In genomic region chr2:32064021-32064678, GRCh38 we compare ENCODE assay signal across 8 cellular contexts. TPM values are rescaled to one million over a fixed set of nuclear protein-coding genes. Genes with fewer than 3 reads are reported as not detected.
DNase-seq lines count a peak whose midpoint lies in the region; ATAC-seq, FAIRE-seq and TF ChIP-seq lines count a peak whose summit lies in the region.

No MANE protein-coding gene starts in this region.

- H4K20me1 ChIP-seq in PC-9 (ENCODE audit: insufficient read depth) = peaks cover under 1% of the 10 kb centered on the region
- no peaks in the 10 kb centered on the region for H4K20me1 ChIP-seq in HepG2 (ENCODE audit: insufficient read depth, low read length)

- BruUV-seq in PC-9 (replicated peaks; lab: Mats Ljungman, UMichigan) (no TSS peak), HepG2 (replicated peaks; lab: Mats Ljungman, UMichigan) (no TSS peak)

- FAIRE-seq in HepG2 (lab: Jason Lieb, UNC) = no peak

- H3K27me3 ChIP-seq in PC-9 (ENCODE audit: insufficient read depth, low read depth) (no peaks in the 10 kb centered on the region), HepG2 (ENCODE audit: control insufficient read depth in 1 of 2, insufficient read depth in 2 of 2, low read length in 2 of 2) (no peaks in the 10 kb centered on the region; a peak in 1 of 5 replicates), stomach smooth muscle (ENCODE audit: control insufficient read depth in 1 of 2, insufficient read depth in 2 of 2, low read length in 2 of 2) (no peaks in the 10 kb centered on the region)

- no peaks in the 10 kb centered on the region for H3K9me3 ChIP-seq in PC-9 (ENCODE audit: insufficient read depth, low read depth)
- no peaks in the 10 kb centered on the region for H3K9me3 ChIP-seq in HepG2 (ENCODE audit: low read length)
- H3K9me3 ChIP-seq in stomach smooth muscle (ENCODE audit: control insufficient read depth in 2 of 2, low read length in 2 of 2) = no peaks in the 10 kb centered on the region

- CTCF ChIA-PET in activated CD8-positive, alpha-beta memory T cell treated with anti-CD3 and anti-CD28 coated beads, Interleukin-2, amount 10 ng/mL, durations not matched to agents 7 days and 5 days (lab: Charles Lee) = interaction anchor here (0.6 to 2.9 kb wide), 7 partner anchors 10 to 523 kb away, joined by 3 to 21 read pairs (median 7); partner anchors contain the start of genes DPY30 and SLC30A6
- CTCF ChIA-PET in PC-9 (lab: Charles Lee) = no interaction called here
- CTCF ChIA-PET in HepG2 (lab: Yijun Ruan, JAX; ENCODE audit: low intra/inter-chr PET ratio, low total read pairs) = no interaction called here

- H3K4me3 ChIP-seq in PC-9 (peak overlapping the region; percentile 82), cardiac fibroblast (replicated peaks in 1 of 2; ENCODE audit: low read depth in 2 of 2, low read length in 2 of 2) (peak overlapping the region; percentile 66 to 82), HepG2 (replicated peaks in 1 of 3; ENCODE audit: insufficient read depth in 1 of 3, low read depth in 2 of 3, low read length in 3 of 3) (peak overlapping the region; percentile 64 to 95 (median 87)), stomach smooth muscle (ENCODE audit: low read length in 2 of 2) (peak overlapping the region; percentile 58 to 89)

- TF ChIP-seq RAD21 in HepG2 (CRISPR knock-in tag; IDR thresholded peaks at IDR 0.05) = no peak

- H3K27me3 Mint-ChIP-seq in activated CD8-positive, alpha-beta memory T cell treated with anti-CD3 and anti-CD28 coated beads, Interleukin-2, amount 10 ng/mL, durations not matched to agents 7 days and 5 days = no peaks in the 10 kb centered on the region

- no peak for TF ChIP-seq POLR2A in HepG2 (IDR thresholded peaks at IDR 0.05; ENCODE audit: insufficient read depth in 1 of 2, low read depth in 2 of 2, low read length in 2 of 2)

- ATAC-seq in activated CD8-positive, alpha-beta memory T cell treated with anti-CD3 and anti-CD28 coated beads, Interleukin-2, amount 10 ng/mL, durations not matched to agents 7 days and 5 days = no peak
- peak; percentile 2 for ATAC-seq in HG02840 (IDR thresholded peaks at IDR 0.05; ENCODE audit: low FRiP score, unreplicated experiment)
- peak; percentile 26 for ATAC-seq in HepG2

- no peaks in the 10 kb centered on the region for H3K9me2 ChIP-seq in PC-9 (ENCODE audit: insufficient read depth)

- no peak for TF ChIP-seq EP300 in HepG2 (IDR thresholded peaks at IDR 0.05; ENCODE audit: low read depth in 2 of 2, low read length in 2 of 2)
- TF ChIP-seq EP300 in HepG2 (CRISPR knock-in tag; IDR thresholded peaks at IDR 0.05; ENCODE audit: borderline replicate concordance) = no peak

- peak; percentile 51 for DNase-seq in activated CD8-positive, alpha-beta memory T cell treated with anti-CD3 and anti-CD28 coated beads, Interleukin-2, amount 10 ng/mL, durations not matched to agents 7 days and 5 days
- DNase-seq in activated CD8-positive, alpha-beta memory T cell treated with anti-CD3 and anti-CD28 coated beads for 24 hours = no peak
- DNase-seq in PC-9 = peak in 1 of 2 experiments; percentile 6
- DNase-seq in cardiac fibroblast (ENCODE audit: low read depth in 2 of 2) = peak in 1 of 2 donors; percentile 1
- DNase-seq in HepG2 (ENCODE audit: low spot score) = no peak
- DNase-seq in NCI-H128 (lab: John Stamatoyannopoulos, UW; ENCODE audit: unreplicated experiment) = no peak

- peak overlapping the region; percentile 42; the same call in 1 of the 2 replicates for H3K27ac ChIP-seq in PC-9
- peak overlapping the region; percentile 95 for H3K27ac ChIP-seq in HepG2 (ENCODE audit: extremely low read length, insufficient read depth, low read length)
- peak overlapping the region; percentile 80 for H3K27ac ChIP-seq in stomach smooth muscle (ENCODE audit: low read length)

- H3F3A ChIP-seq in PC-9 (ENCODE audit: insufficient read depth, low read depth) = peaks cover 15% of the 10 kb centered on the region; the same call in 1 of the 2 replicates

- H3K4me2 ChIP-seq in PC-9 (peak overlapping the region; percentile 95), HepG2 (ENCODE audit: low read depth, low read length) (peak overlapping the region; percentile 99)

- no peak for TF ChIP-seq CTCF in PC-9 (conservative IDR thresholded peaks at IDR 0.05)
- no peak for TF ChIP-seq CTCF in cardiac fibroblast (IDR thresholded peaks at IDR 0.05; ENCODE audit: low read depth, low read length)
- no peak for TF ChIP-seq CTCF in HepG2 (CRISPR knock-in tag; IDR thresholded peaks at IDR 0.05)

- H3K36me3 Mint-ChIP-seq in activated CD8-positive, alpha-beta memory T cell treated with anti-CD3 and anti-CD28 coated beads, Interleukin-2, amount 10 ng/mL, durations not matched to agents 7 days and 5 days = peaks cover 5% of the 10 kb centered on the region

- WGBS in HepG2 (ENCODE audit: low lambda C conversion rate) = under 1% methylated on average over 19 of the region's 41 CpGs

- peaks cover 22% of the 10 kb centered on the region for H3K79me2 ChIP-seq in PC-9 (ENCODE audit: low read depth)
- peaks cover 16% of the 10 kb centered on the region for H3K79me2 ChIP-seq in HepG2 (ENCODE audit: insufficient read depth, low read length)

- H3K4me1 ChIP-seq in PC-9 (replicated peaks; ENCODE audit: insufficient read depth) = peaks cover 23% of the 10 kb centered on the region
- H3K4me1 ChIP-seq in HepG2 (ENCODE audit: insufficient read depth, low read length) = peaks cover 31% of the 10 kb centered on the region
- peaks cover 3% of the 10 kb centered on the region for H3K4me1 ChIP-seq in stomach smooth muscle (ENCODE audit: control insufficient read depth, insufficient read depth, low read length)

- intact Hi-C loops in PC-9 (cut with micrococcal nuclease; ENCODE audit: unreplicated experiment) (loop anchor here (5.0 kb wide), 1 partner anchor 293 kb away; the partner anchor contains the start of gene BIRC6), HepG2 (cut with micrococcal nuclease; ENCODE audit: unreplicated experiment) (loop anchor here (5.0 to 10.0 kb wide), 2 partner anchors 139 to 263 kb away; no protein-coding TSS in a partner anchor)

- in situ Hi-C loops in HepG2 (cut with HindIII; ENCODE audit: extremely low pct_ligation_motif_present, low pct_unique_long_range_greater_than_20kb) = no loop called here

- H2AFZ ChIP-seq in PC-9 (peak overlapping the region; percentile 78), HepG2 (ENCODE audit: low read length) (no peak overlapping the region)

- H3K4me3 Mint-ChIP-seq in activated CD8-positive, alpha-beta memory T cell treated with anti-CD3 and anti-CD28 coated beads, Interleukin-2, amount 10 ng/mL, durations not matched to agents 7 days and 5 days = peak overlapping the region; percentile 90

- H3K36me3 ChIP-seq in PC-9 (ENCODE audit: low read depth) = no peaks in the 10 kb centered on the region
- peaks cover 0 to 1% of the 10 kb centered on the region in 2 experiments; a peak in 1 of 5 replicates for H3K36me3 ChIP-seq in HepG2 (replicated peaks in 1 of 2; ENCODE audit: control insufficient read depth in 1 of 2, insufficient read depth in 2 of 2, low read length in 2 of 2)
- peaks cover 0 to 2% of the 10 kb centered on the region in 2 donors for H3K36me3 ChIP-seq in stomach smooth muscle (ENCODE audit: control insufficient read depth in 2 of 2, insufficient read depth in 2 of 2, low read length in 2 of 2)

- H3K9ac ChIP-seq in HepG2 (ENCODE audit: insufficient read depth, low read depth, low read length) (peak overlapping the region; percentile 91), stomach smooth muscle (ENCODE audit: low read length in 2 of 2) (peak overlapping the region; percentile 71 to 74)

- H3K4me1 Mint-ChIP-seq in activated CD8-positive, alpha-beta memory T cell treated with anti-CD3 and anti-CD28 coated beads, Interleukin-2, amount 10 ng/mL, durations not matched to agents 7 days and 5 days = peaks cover 23% of the 10 kb centered on the region

- POLR2A ChIA-PET in PC-9 (lab: Charles Lee; ENCODE audit: unreplicated experiment) (interaction anchor here (0.7 kb wide), 1 partner anchor 18 kb away, joined by 3 read pairs; no protein-coding TSS in a partner anchor), HepG2 (lab: Yijun Ruan, JAX) (interaction anchor here (1.1 to 3.9 kb wide), 13 partner anchors 7 to 359 kb away, joined by 3 to 146 read pairs (median 9); partner anchors contain the start of genes DPY30, MEMO1 and SLC30A6)

- peak overlapping the region; percentile 88 for H3K27ac Mint-ChIP-seq in activated CD8-positive, alpha-beta memory T cell treated with anti-CD3 and anti-CD28 coated beads, Interleukin-2, amount 10 ng/mL, durations not matched to agents 7 days and 5 days

- no peaks in the 10 kb centered on the region for H3K9me3 Mint-ChIP-seq in activated CD8-positive, alpha-beta memory T cell treated with anti-CD3 and anti-CD28 coated beads, Interleukin-2, amount 10 ng/mL, durations not matched to agents 7 days and 5 days (ENCODE audit: low read depth)

RNA-seq across cellular contexts. Expression of gene SPAST, which starts 0.8 kb away (rescaled TPM):
- total RNA-seq in activated CD8-positive, alpha-beta memory T cell treated with anti-CD3 and anti-CD28 coated beads, Interleukin-2, amount 10 ng/mL, durations not matched to agents 7 days and 5 days = 10 to 100 TPM; 17.3 to 20.4 TPM
- total RNA-seq in PC-9 (2021) (17.2 and 19.2 TPM in 2 replicates), HepG2 (2016; rRNA removed; fragmentation: Illumina TruSeq; extraction: Trizol) (40.4 and 41.5 TPM in 2 replicates)
- total RNA-seq in HepG2 (2016; cell fraction: cytosol; rRNA removed; fragmentation: Illumina TruSeq; extraction: Trizol; ENCODE audit: low read depth) = 23.2 and 26.1 TPM in 2 replicates
- 37.5 and 39.9 TPM in 2 replicates for total RNA-seq in HepG2 (2016; cell fraction: insoluble cytoplasmic fraction; rRNA removed; fragmentation: Illumina TruSeq; extraction: Trizol)
- total RNA-seq in HepG2 (2016; cell fraction: membrane; rRNA removed; fragmentation: Illumina TruSeq; extraction: Trizol) = 33.7 and 34.4 TPM in 2 replicates
- total RNA-seq in HepG2 (2016; cell fraction: nucleus; rRNA removed; fragmentation: Illumina TruSeq; extraction: Trizol) = 24.5 and 29.2 TPM in 2 replicates
- polyA plus RNA-seq in HepG2 (2011; rRNA removed) = 8.1 and 11.5 TPM in 2 replicates
- polyA plus RNA-seq in HepG2 (2011; cell fraction: cytosol; rRNA removed) = 4.7 and 7.3 TPM in 2 replicates
- polyA plus RNA-seq in HepG2 (2011; cell fraction: nucleus; rRNA removed) = 3.2 and 3.8 TPM in 2 replicates
- 11.4 and 14.0 TPM in 2 replicates for polyA plus RNA-seq in HepG2 (2012)
- polyA plus RNA-seq in HepG2 (2016; cell fraction: cytosol; fragmentation: Illumina TruSeq; extraction: Trizol; ENCODE audit: low read depth) = 2.0 and 2.8 TPM in 2 replicates
- polyA plus RNA-seq in HepG2 (2016; cell fraction: insoluble cytoplasmic fraction; fragmentation: Illumina TruSeq; extraction: Trizol; ENCODE audit: low read depth) = 20.2 and 21.0 TPM in 2 replicates
- 8.6 and 9.2 TPM in 2 replicates for polyA plus RNA-seq in HepG2 (2016; cell fraction: membrane; fragmentation: Illumina TruSeq; extraction: Trizol; ENCODE audit: low read depth)
- 18.4 and 19.9 TPM in 2 replicates for polyA plus RNA-seq in HepG2 (2016; cell fraction: nucleus; fragmentation: Illumina TruSeq; extraction: Trizol; ENCODE audit: insufficient read depth, low read depth)
- polyA minus RNA-seq in HepG2 (2011; rRNA and poly(A)+ RNA removed; ENCODE audit: low replicate concordance) = 5.2 and 7.0 TPM in 2 replicates
- polyA minus RNA-seq in HepG2 (2011; cell fraction: cytosol; rRNA and poly(A)+ RNA removed) = 22.6 and 33.6 TPM in 2 replicates
- 16.0 and 20.1 TPM in 2 replicates for polyA minus RNA-seq in HepG2 (2011; cell fraction: nucleus; rRNA and poly(A)+ RNA removed)

RNA-seq across cellular contexts. Expression of gene DPY30, which starts 24.5 kb away (rescaled TPM):
- 10 to 100 TPM; 69.9 to 77.8 TPM for total RNA-seq in activated CD8-positive, alpha-beta memory T cell treated with anti-CD3 and anti-CD28 coated beads, Interleukin-2, amount 10 ng/mL, durations not matched to agents 7 days and 5 days
- total RNA-seq in PC-9 (2021) (89.6 and 109 TPM in 2 replicates), HepG2 (2016; rRNA removed; fragmentation: Illumina TruSeq; extraction: Trizol) (118 and 165 TPM in 2 replicates)
- total RNA-seq in HepG2 (2016; cell fraction: cytosol; rRNA removed; fragmentation: Illumina TruSeq; extraction: Trizol; ENCODE audit: low read depth) = 40.1 and 50.6 TPM in 2 replicates
- 124 and 177 TPM in 2 replicates for total RNA-seq in HepG2 (2016; cell fraction: insoluble cytoplasmic fraction; rRNA removed; fragmentation: Illumina TruSeq; extraction: Trizol)
- total RNA-seq in HepG2 (2016; cell fraction: membrane; rRNA removed; fragmentation: Illumina TruSeq; extraction: Trizol) = 59.4 and 69.6 TPM in 2 replicates
- total RNA-seq in HepG2 (2016; cell fraction: nucleus; rRNA removed; fragmentation: Illumina TruSeq; extraction: Trizol) = 49.2 and 53.2 TPM in 2 replicates
- polyA plus RNA-seq in HepG2 (2011; rRNA removed) = 78.9 and 98.1 TPM in 2 replicates
- polyA plus RNA-seq in HepG2 (2011; cell fraction: cytosol; rRNA removed) = 74.9 and 105 TPM in 2 replicates
- 24.3 and 28.3 TPM in 2 replicates for polyA plus RNA-seq in HepG2 (2011; cell fraction: nucleus; rRNA removed)
- polyA plus RNA-seq in HepG2 (2012) = 123 and 125 TPM in 2 replicates
- polyA plus RNA-seq in HepG2 (2016; cell fraction: cytosol; fragmentation: Illumina TruSeq; extraction: Trizol; ENCODE audit: low read depth) = 42.4 and 55.4 TPM in 2 replicates
- 196 and 205 TPM in 2 replicates for polyA plus RNA-seq in HepG2 (2016; cell fraction: insoluble cytoplasmic fraction; fragmentation: Illumina TruSeq; extraction: Trizol; ENCODE audit: low read depth)
- 59.7 and 72.0 TPM in 2 replicates for polyA plus RNA-seq in HepG2 (2016; cell fraction: membrane; fragmentation: Illumina TruSeq; extraction: Trizol; ENCODE audit: low read depth)
- polyA plus RNA-seq in HepG2 (2016; cell fraction: nucleus; fragmentation: Illumina TruSeq; extraction: Trizol; ENCODE audit: insufficient read depth, low read depth) = 83.1 and 84.8 TPM in 2 replicates
- polyA minus RNA-seq in HepG2 (2011; rRNA and poly(A)+ RNA removed; ENCODE audit: low replicate concordance) = 9.6 and 24.6 TPM in 2 replicates
- 31.1 and 32.5 TPM in 2 replicates for polyA minus RNA-seq in HepG2 (2011; cell fraction: cytosol; rRNA and poly(A)+ RNA removed)
- 18.8 and 27.2 TPM in 2 replicates for polyA minus RNA-seq in HepG2 (2011; cell fraction: nucleus; rRNA and poly(A)+ RNA removed)

RNA-seq across cellular contexts. Expression of gene MEMO1, which starts 53.3 kb away (rescaled TPM):
- 10 to 100 TPM; 44.3 to 49.7 TPM for total RNA-seq in activated CD8-positive, alpha-beta memory T cell treated with anti-CD3 and anti-CD28 coated beads, Interleukin-2, amount 10 ng/mL, durations not matched to agents 7 days and 5 days
- total RNA-seq in PC-9 (2021) (29.5 and 40.2 TPM in 2 replicates), HepG2 (2016; rRNA removed; fragmentation: Illumina TruSeq; extraction: Trizol) (68.0 and 69.8 TPM in 2 replicates)
- 140 and 144 TPM in 2 replicates for total RNA-seq in HepG2 (2016; cell fraction: cytosol; rRNA removed; fragmentation: Illumina TruSeq; extraction: Trizol; ENCODE audit: low read depth)
- total RNA-seq in HepG2 (2016; cell fraction: insoluble cytoplasmic fraction; rRNA removed; fragmentation: Illumina TruSeq; extraction: Trizol) = 65.7 and 68.0 TPM in 2 replicates
- 143 and 162 TPM in 2 replicates for total RNA-seq in HepG2 (2016; cell fraction: membrane; rRNA removed; fragmentation: Illumina TruSeq; extraction: Trizol)
- total RNA-seq in HepG2 (2016; cell fraction: nucleus; rRNA removed; fragmentation: Illumina TruSeq; extraction: Trizol) = 45.7 and 49.1 TPM in 2 replicates
- polyA plus RNA-seq in HepG2 (2011; rRNA removed) = 69.3 and 81.6 TPM in 2 replicates
- polyA plus RNA-seq in HepG2 (2011; cell fraction: cytosol; rRNA removed) = 51.1 and 54.3 TPM in 2 replicates
- polyA plus RNA-seq in HepG2 (2011; cell fraction: nucleus; rRNA removed) = 35.0 and 37.6 TPM in 2 replicates
- 80.1 and 81.8 TPM in 2 replicates for polyA plus RNA-seq in HepG2 (2012)
- polyA plus RNA-seq in HepG2 (2016; cell fraction: cytosol; fragmentation: Illumina TruSeq; extraction: Trizol; ENCODE audit: low read depth) = 152 and 156 TPM in 2 replicates
- 81.9 and 84.7 TPM in 2 replicates for polyA plus RNA-seq in HepG2 (2016; cell fraction: insoluble cytoplasmic fraction; fragmentation: Illumina TruSeq; extraction: Trizol; ENCODE audit: low read depth)
- 169 and 183 TPM in 2 replicates for polyA plus RNA-seq in HepG2 (2016; cell fraction: membrane; fragmentation: Illumina TruSeq; extraction: Trizol; ENCODE audit: low read depth)
- polyA plus RNA-seq in HepG2 (2016; cell fraction: nucleus; fragmentation: Illumina TruSeq; extraction: Trizol; ENCODE audit: insufficient read depth, low read depth) = 55.9 and 58.9 TPM in 2 replicates
- polyA minus RNA-seq in HepG2 (2011; rRNA and poly(A)+ RNA removed; ENCODE audit: low replicate concordance) = 33.0 and 51.0 TPM in 2 replicates
- 36.1 and 40.9 TPM in 2 replicates for polyA minus RNA-seq in HepG2 (2011; cell fraction: cytosol; rRNA and poly(A)+ RNA removed)
- 48.9 and 60.9 TPM in 2 replicates for polyA minus RNA-seq in HepG2 (2011; cell fraction: nucleus; rRNA and poly(A)+ RNA removed)

Comparison
In these comparisons a context has a peak if more than half of its experiments do, and no peak if none do; other contexts are left out.
1. H3K27ac ChIP-seq: peak in every context shown above with its lines; median percentile 95 in HepG2; 80 in stomach smooth muscle; 42 in PC-9.